Comparison of ENCODE assay signal across 14 cellular contexts in the genomic region with DNA sequence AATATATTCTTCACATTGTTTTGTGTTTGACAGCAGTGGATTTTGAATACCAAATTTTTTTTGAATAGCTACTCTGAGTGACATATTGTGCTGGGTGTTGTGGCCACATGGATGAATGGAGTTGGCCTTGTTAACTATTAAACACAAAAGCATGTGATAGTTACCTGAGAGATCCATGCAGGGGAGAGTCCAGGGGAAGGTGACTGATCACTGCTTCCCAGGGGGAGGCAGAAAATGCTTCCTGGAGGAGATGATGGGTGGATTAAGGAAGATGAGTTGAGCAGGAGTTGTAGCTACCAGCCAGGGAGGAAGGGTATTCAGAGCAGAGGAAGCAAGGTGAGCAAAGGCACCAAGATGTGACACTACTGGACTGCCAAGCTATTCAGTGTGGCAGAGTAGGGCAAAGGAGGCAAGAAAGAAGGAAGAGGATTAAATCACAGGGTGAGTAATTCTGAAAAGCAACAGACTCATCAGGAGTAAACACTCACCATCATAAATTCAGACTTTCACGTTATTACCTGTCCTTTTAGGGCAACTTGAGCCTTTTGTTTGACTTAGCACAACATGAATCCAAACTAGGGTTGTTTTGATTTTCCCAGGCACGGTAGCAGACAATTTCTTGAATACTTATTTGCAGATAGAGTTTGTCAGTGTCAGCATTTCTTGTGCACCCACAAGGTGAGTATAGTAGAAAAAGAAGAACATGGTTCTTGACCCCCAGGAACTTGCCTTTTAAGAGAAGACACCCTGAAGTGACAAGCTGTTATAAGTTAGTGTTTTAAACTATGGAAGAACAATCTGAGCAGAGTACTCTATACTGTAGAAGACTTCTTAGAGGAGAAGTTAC. TPM values are rescaled to one million over a fixed set of nuclear protein-coding genes. Genes with fewer than 3 reads are reported as not detected.
DNase-seq lines count a peak whose midpoint lies in the region; ATAC-seq and TF ChIP-seq lines count a peak whose summit lies in the region.
"Had no signal": no experiment of that assay in that cellular context is flagged by ENCODE, and none has a peak within 500 bp of the region (broad histone marks: within the 10 kb centered on the region; RNA-seq: fewer than 3 reads in every experiment).

No MANE protein-coding gene starts in this region.

- no peak overlapping the region for H2AFZ ChIP-seq in trophoblast cell (ENCODE audit: insufficient read depth, low read length, poor library complexity)

- H3K27ac ChIP-seq in trophoblast cell (ENCODE audit: low read depth, low read length): no peak overlapping the region
- H3K27ac ChIP-seq in right atrium auricular region: no peak overlapping the region
- H3K27ac ChIP-seq: ascending aorta had no signal

- no CpG with 5 or more reads among the region's 2 CpGs for WGBS in trophoblast cell (ENCODE audit: extremely low coverage, insufficient coverage, insufficient read length)

- peak overlapping the region; percentile 5 for H3K9ac ChIP-seq in endocrine pancreas (ENCODE audit: control insufficient read depth, insufficient read depth, low read length)
- no peak overlapping the region for H3K9ac ChIP-seq in trophoblast cell (ENCODE audit: low read length)

- no peak overlapping the region for H4K12ac ChIP-seq in trophoblast cell (ENCODE audit: low read depth, low read length)

- no peak overlapping the region for H4K8ac ChIP-seq in trophoblast cell (ENCODE audit: low read depth, low read length)

- no peak overlapping the region for H3K4me2 ChIP-seq in trophoblast cell (ENCODE audit: low read length)

- H2BK5ac ChIP-seq in trophoblast cell (ENCODE audit: low read depth, low read length, poor library complexity): no peak overlapping the region

- H3K9me3 ChIP-seq in endocrine pancreas (ENCODE audit: control insufficient read depth, low read length) (no peaks in the 10 kb centered on the region), trophoblast cell (ENCODE audit: insufficient read depth, low read depth, low read length) (no peaks in the 10 kb centered on the region), right atrium auricular region (no peaks in the 10 kb centered on the region)
- H3K9me3 ChIP-seq: ascending aorta had no signal

- DNase-seq in DMS53 (lab: John Stamatoyannopoulos, UW) (peak; percentile 36), DMS53 treated with DMSO at 0.1 percent for 48 hours (lab: John Stamatoyannopoulos, UW; ENCODE audit: unreplicated experiment) (no peak), RKO (ENCODE audit: low spot score) (peak; percentile 45), trophoblast cell (no peak), inferior parietal cortex (ENCODE audit: extremely low spot score) (no peak), right atrium auricular region (ENCODE audit: low spot score) (no peak)
- DNase-seq: 8988T; activated CD4-positive, alpha-beta T cell treated with anti-CD3 and anti-CD28 coated beads, Interleukin-2, amount 10 ng/mL, durations not matched to agents 7 days and 5 days; naive B cell; NCI-H1048 had no signal

- H3K79me2 ChIP-seq in trophoblast cell (ENCODE audit: control insufficient read depth, insufficient read depth, low read length, poor library complexity): peaks cover 17% of the 10 kb centered on the region

- H3K36me3 ChIP-seq in endocrine pancreas (ENCODE audit: control insufficient read depth, insufficient read depth, low read length): peaks cover 3% of the 10 kb centered on the region
- peaks cover 7 to 9% of the 10 kb centered on the region in 2 experiments for H3K36me3 ChIP-seq in trophoblast cell (ENCODE audit: control insufficient read depth in 1 of 2, insufficient read depth in 2 of 2, low read length in 2 of 2)
- H3K36me3 ChIP-seq in right atrium auricular region: peaks cover 29% of the 10 kb centered on the region

- no peak overlapping the region for H3K18ac ChIP-seq in trophoblast cell (ENCODE audit: low read length)

- H2BK12ac ChIP-seq in trophoblast cell (ENCODE audit: low read length): no peak overlapping the region

- peak overlapping the region; percentile 28 for H3K4ac ChIP-seq in trophoblast cell (ENCODE audit: low read depth, low read length)

- no peak for TF ChIP-seq CTCF in right atrium auricular region (IDR thresholded peaks at IDR 0.05)

- no peak overlapping the region for H3K14ac ChIP-seq in trophoblast cell (ENCODE audit: low read length)

- no peak overlapping the region for H2BK120ac ChIP-seq in trophoblast cell (ENCODE audit: insufficient read depth, low read length, poor library complexity)

- no peak overlapping the region for H4K91ac ChIP-seq in trophoblast cell (ENCODE audit: low read depth, low read length)

- no peak overlapping the region for H3K23ac ChIP-seq in trophoblast cell (ENCODE audit: low read length)

- H3K4me1 ChIP-seq in endocrine pancreas (ENCODE audit: control insufficient read depth, insufficient read depth, low read length) (peaks cover 27% of the 10 kb centered on the region), trophoblast cell (ENCODE audit: control insufficient read depth in 1 of 2, insufficient read depth in 2 of 2, low read length in 2 of 2) (peaks cover 3 to 14% of the 10 kb centered on the region in 2 experiments), right atrium auricular region (peaks cover 0 to 44% of the 10 kb centered on the region in 2 donors)

- no peak for ATAC-seq in HG03571 (IDR thresholded peaks at IDR 0.05; ENCODE audit: unreplicated experiment)
- ATAC-seq: stimulated activated memory B cell treated with anti-CD40 and anti-IgM and Interleukin-4, amounts not matched to agents 10 μg/mL and 1 μg/mL and 100 μg/mL, for 72 hours had no signal

- H3K27me3 ChIP-seq in endocrine pancreas (ENCODE audit: control insufficient read depth, insufficient read depth, low read length) (no peaks in the 10 kb centered on the region), trophoblast cell (ENCODE audit: insufficient read depth, low read length) (no peaks in the 10 kb centered on the region), right atrium auricular region (no peaks in the 10 kb centered on the region)
- H3K27me3 ChIP-seq: ascending aorta had no signal

- H3K4me3 ChIP-seq in endocrine pancreas (ENCODE audit: control insufficient read depth, insufficient read depth, low read length) (peak overlapping the region; percentile 92), trophoblast cell (ENCODE audit: low read depth, low read length) (no peak overlapping the region), right atrium auricular region (no peak overlapping the region)
- H3K4me3 ChIP-seq: ascending aorta had no signal

- peaks cover 14% of the 10 kb centered on the region for H3K79me1 ChIP-seq in trophoblast cell (ENCODE audit: low read length)

- no peak overlapping the region for H2AK5ac ChIP-seq in trophoblast cell (ENCODE audit: low read length)

RNA-seq across cellular contexts. Expression of a gene that starts 4.2 kb away (rescaled TPM):
- 93.3 and 100 TPM in 2 replicates for polyA plus RNA-seq in trophoblast cell (2013)
- total RNA-seq in right atrium auricular region: 10 to 100 TPM; 44.9 to 85.4 TPM

Comparison
In these comparisons a context has a peak if more than half of its experiments do, and no peak if none do; other contexts are left out.
1. DNase-seq: peak in DMS53 (single experiment) and RKO (single experiment); none in DMS53 treated with DMSO at 0.1 percent for 48 hours (single experiment), trophoblast cell (0 of 2), inferior parietal cortex (single experiment) and right atrium auricular region (single experiment).